Comparison of ENCODE assay signal across 16 cellular contexts in genomic region chr15:96381463-96381862, GRCh38. TPM values are rescaled to one million over a fixed set of nuclear protein-coding genes. Genes with fewer than 3 reads are reported as not detected.
DNase-seq lines count a peak whose midpoint lies in the region; ATAC-seq, FAIRE-seq and TF ChIP-seq lines count a peak whose summit lies in the region.
"Had no signal": no experiment of that assay in that cellular context is flagged by ENCODE, and none has a peak within 500 bp of the region (broad histone marks: within the 10 kb centered on the region; RNA-seq: fewer than 3 reads in every experiment).

No MANE protein-coding gene starts in this region.

- WGBS in K562 (ENCODE audit: insufficient coverage, low coverage, missing lambda C conversion rate): 55% methylated on average over 4 of the region's 4 CpGs

- in situ Hi-C loops in K562 (cut with MboI): no loop called here

- no peaks in the 10 kb centered on the region for H4K20me1 ChIP-seq in K562 (replicated peaks; ENCODE audit: control insufficient read depth, insufficient read depth, low read length)

- no peaks in the 10 kb centered on the region for H3K36me3 ChIP-seq in K562 (ENCODE audit: control insufficient read depth, insufficient read depth, low read length)
- H3K36me3 ChIP-seq: SJSA1 had no signal

- POLR2A ChIA-PET in K562 (lab: Yijun Ruan, JAX): interaction anchor here (0.6 to 1.2 kb wide), 2 partner anchors 11 to 46 kb away, joined by 3 to 4 read pairs; no protein-coding TSS in a partner anchor

- no TSS peak for BruUV-seq in K562 (replicated peaks; lab: Mats Ljungman, UMichigan)

- no peak for TF ChIP-seq RAD21 in K562 (CRISPR knock-in tag; conservative IDR thresholded peaks at IDR 0.05 in 1 of 2, IDR thresholded peaks at IDR 0.05 in 1 of 2)

- ATAC-seq in K562: no peak
- no peak for ATAC-seq in HG03439 (IDR thresholded peaks at IDR 0.05; ENCODE audit: unreplicated experiment)

- TF ChIP-seq CTCF in K562 (IDR thresholded peaks at IDR 0.05 in 2 of 3, conservative IDR thresholded peaks at IDR 0.05 in 1 of 3; ENCODE audit: insufficient read depth in 2 of 3, low read depth in 1 of 3, low read length in 3 of 3): no peak

- H3K4me1 ChIP-seq in K562 (replicated peaks in 1 of 2; ENCODE audit: control insufficient read depth in 2 of 2, insufficient read depth in 2 of 2, low read length in 2 of 2): no peaks in the 10 kb centered on the region
- H3K4me1 ChIP-seq: SJSA1 had no signal

- FAIRE-seq in K562 (lab: Jason Lieb, UNC): no peak

- H3K79me2 ChIP-seq in K562 (ENCODE audit: control insufficient read depth, insufficient read depth, low read length): no peaks in the 10 kb centered on the region

- H2AFZ ChIP-seq in K562 (ENCODE audit: low read depth, low read length): 0 out of 2 replicates have a peak overlapping the region, but pooled peaks have one; percentile 1
- H2AFZ ChIP-seq: PC-9 had no signal

- H3K27me3 ChIP-seq in K562 (ENCODE audit: control insufficient read depth in 2 of 2, insufficient read depth in 2 of 2, low read length in 2 of 2): no peaks in the 10 kb centered on the region
- H3K27me3 ChIP-seq: SJSA1 had no signal

- CTCF ChIA-PET in K562 (lab: Yijun Ruan, JAX; ENCODE audit: low intra/inter-chr PET ratio): no interaction called here

- intact Hi-C loops in K562 (cut with micrococcal nuclease): no loop called here

- H3K27ac ChIP-seq in K562 (ENCODE audit: extremely low read depth, low read depth, low read length): no peak overlapping the region
- H3K27ac ChIP-seq: PC-9, SJSA1 had no signal

- no peak for TF ChIP-seq EP300 in K562 (IDR thresholded peaks at IDR 0.05; ENCODE audit: low read length)

- DNase-seq in Daoy (ENCODE audit: low read depth) (peak; percentile 15), K562 (ENCODE audit: extremely low read depth in 1 of 4, low spot score in 3 of 4) (no peak), left kidney (ENCODE audit: low read depth, low spot score) (peak; percentile 65), renal cortical epithelial cell (ENCODE audit: low read depth) (peak; percentile 91), DMS153 (lab: John Stamatoyannopoulos, UW) (no peak), C1 segment of cervical spinal cord (lab: John Stamatoyannopoulos, UW) (no peak)
- DNase-seq: DMS79, H9, NCI-H1436, NCI-H2029, NCI-H2171 treated with DMSO at 0.1 percent for 48 hours, NCI-H774, PC-9 had no signal

- no peaks in the 10 kb centered on the region for H3K9me1 ChIP-seq in K562 (ENCODE audit: control insufficient read depth, insufficient read depth, low read length)

- no peaks in the 10 kb centered on the region; the same call in 1 of the 2 replicates for H3K9me3 ChIP-seq in K562 (replicated peaks; ENCODE audit: control insufficient read depth, insufficient read depth, low read depth, low read length)
- H3K9me3 ChIP-seq: SJSA1 had no signal

- H3K9ac ChIP-seq in K562 (ENCODE audit: insufficient read depth in 1 of 2, low read depth in 2 of 2, low read length in 2 of 2): no peak overlapping the region

- H3K4me3 ChIP-seq in K562: no peak overlapping the region
- H3K4me3 ChIP-seq: PC-9, SJSA1 had no signal

- TF ChIP-seq POLR2A in K562 (conservative IDR thresholded peaks at IDR 0.05): no peak

- no peak overlapping the region for H3K4me2 ChIP-seq in K562 (ENCODE audit: insufficient read depth, low read length)
- H3K4me2 ChIP-seq: PC-9 had no signal

TF ChIP-seq in K562, 482 proteins besides CTCF, POLR2A, EP300 and RAD21 (continues in another document):
- TF ChIP-seq MAZ (CRISPR knock-in tag; conservative IDR thresholded peaks at IDR 0.05 in 1 of 2, IDR thresholded peaks at IDR 0.05 in 1 of 2): no peak
- no peak for TF ChIP-seq TCF3 (CRISPR knock-in tag; IDR thresholded peaks at IDR 0.05)
- TF ChIP-seq NCOA4 (IDR thresholded peaks at IDR 0.05; ENCODE audit: partially characterized antibody): no peak
- no peak for TF ChIP-seq AFF1 (IDR thresholded peaks at IDR 0.05; ENCODE audit: low read depth in 1 of 2, partially characterized antibody in 2 of 2)
- no peak for TF ChIP-seq E2F4 (CRISPR knock-in tag; IDR thresholded peaks at IDR 0.05; ENCODE audit: low read depth)
- TF ChIP-seq ASH1L (IDR thresholded peaks at IDR 0.05; ENCODE audit: borderline replicate concordance, low read depth, partially characterized antibody): no peak
- TF ChIP-seq TEAD1 (CRISPR knock-in tag; IDR thresholded peaks at IDR 0.05): no peak
- no peak for TF ChIP-seq ZNF3 (CRISPR knock-in tag; IDR thresholded peaks at IDR 0.05)
- no peak for TF ChIP-seq TBL1XR1 (IDR thresholded peaks at IDR 0.05; ENCODE audit: low read length in 2 of 2)
- TF ChIP-seq ZNF830 (CRISPR knock-in tag; IDR thresholded peaks at IDR 0.05): no peak
- TF ChIP-seq HNRNPLL (IDR thresholded peaks at IDR 0.05; ENCODE audit: low read depth, low read length, poor library complexity, severe bottlenecking): no peak
- TF ChIP-seq, protein P1, sequence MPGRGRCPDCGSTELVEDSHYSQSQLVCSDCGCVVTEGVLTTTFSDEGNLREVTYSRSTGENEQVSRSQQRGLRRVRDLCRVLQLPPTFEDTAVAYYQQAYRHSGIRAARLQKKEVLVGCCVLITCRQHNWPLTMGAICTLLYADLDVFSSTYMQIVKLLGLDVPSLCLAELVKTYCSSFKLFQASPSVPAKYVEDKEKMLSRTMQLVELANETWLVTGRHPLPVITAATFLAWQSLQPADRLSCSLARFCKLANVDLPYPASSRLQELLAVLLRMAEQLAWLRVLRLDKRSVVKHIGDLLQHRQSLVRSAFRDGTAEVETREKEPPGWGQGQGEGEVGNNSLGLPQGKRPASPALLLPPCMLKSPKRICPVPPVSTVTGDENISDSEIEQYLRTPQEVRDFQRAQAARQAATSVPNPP (IDR thresholded peaks at IDR 0.05; ENCODE audit: borderline replicate concordance, insufficient read depth, insufficient read length): no peak
- no peak for TF ChIP-seq CREB1 (IDR thresholded peaks at IDR 0.05)
- no peak for TF ChIP-seq CREB1 (CRISPR knock-in tag; IDR thresholded peaks at IDR 0.05)
- TF ChIP-seq ELF4 (CRISPR knock-in tag; IDR thresholded peaks at IDR 0.05): no peak
- TF ChIP-seq ZNF140 (CRISPR knock-in tag; IDR thresholded peaks at IDR 0.05): no peak
- no peak for TF ChIP-seq FOXK2 (conservative IDR thresholded peaks at IDR 0.05 in 1 of 2, IDR thresholded peaks at IDR 0.05 in 1 of 2; ENCODE audit: low read depth in 2 of 2)

RNA-seq across cellular contexts. Expression of gene NR2F2, which starts 51.0 kb away (rescaled TPM):
- total RNA-seq in Daoy (2014; rRNA removed; shearing (Covaris generic)): 12.4 and 14.1 TPM in 2 replicates
- total RNA-seq in K562 (2011; cell fraction: chromatin; rRNA removed; ENCODE audit: low replicate concordance): 16.8 and 21.5 TPM in 2 replicates
- 10.5 and 13.2 TPM in 2 replicates for total RNA-seq in K562 (2011; cell fraction: nucleolus; rRNA removed)
- 14.2 and 23.5 TPM in 2 replicates for total RNA-seq in K562 (2011; cell fraction: nucleoplasm; rRNA removed)
- 6.8 and 8.3 TPM in 2 replicates for total RNA-seq in K562 (2014; rRNA removed)
- total RNA-seq in K562 (2014; rRNA removed; fragmentation: Illumina TruSeq; extraction: Trizol): 8.3 and 9.9 TPM in 2 replicates
- 11.9 and 13.1 TPM in 2 replicates for total RNA-seq in K562 (2015; rRNA removed; fragmentation: Illumina TruSeq; extraction: Trizol)
- total RNA-seq in K562 (2021): 49.7 and 51.8 TPM in 2 replicates
- 6.0 and 10.9 TPM in 2 replicates for polyA plus RNA-seq in K562 (2011; rRNA removed)
- 7.7 and 13.7 TPM in 2 replicates for polyA plus RNA-seq in K562 (2011; cell fraction: cytosol; rRNA removed)
- 11.9 and 16.2 TPM in 2 replicates for polyA plus RNA-seq in K562 (2011; cell fraction: nucleus; rRNA removed)
- polyA plus RNA-seq in K562 (2012): 35.3 and 71.0 TPM in 2 replicates
- 41.0 and 41.5 TPM in 2 replicates for polyA plus RNA-seq in K562 (2014; fragmentation: Illumina TruSeq; extraction: Trizol)
- 10 to 100 TPM in 1 of 2 experiments, 1 to 10 TPM in 1; 9.7 to 11.1 TPM for polyA plus RNA-seq in K562 (2014; fragmentation: Nextera tagmentation; extraction: Ambion mirVana)
- polyA plus RNA-seq in K562 (2014; rRNA removed): 21.8 and 24.2 TPM in 2 replicates
- 5.4 TPM in 2 replicates for polyA minus RNA-seq in K562 (2011; rRNA and poly(A)+ RNA removed)
- 17.7 and 27.6 TPM in 2 replicates for polyA minus RNA-seq in K562 (2011; cell fraction: cytosol; rRNA and poly(A)+ RNA removed)
- 9.8 and 9.9 TPM in 2 replicates for polyA minus RNA-seq in K562 (2011; cell fraction: nucleus; rRNA and poly(A)+ RNA removed)
- total RNA-seq in renal cortical epithelial cell: 6.1 and 37.3 TPM in 2 replicates
- polyA plus RNA-seq: CD14-positive monocyte had no signal

Comparison
In these comparisons a context has a peak if more than half of its experiments do, and no peak if none do; other contexts are left out.
1. DNase-seq: peak in Daoy (single experiment), left kidney (single experiment) and renal cortical epithelial cell (single experiment); none in K562 (0 of 4), DMS153 (single experiment) and C1 segment of cervical spinal cord (0 of 14).